Comparison of ENCODE assay signal across 9 cellular contexts in genomic region chr20:31593221-31594001, GRCh38. TPM values are rescaled to one million over a fixed set of nuclear protein-coding genes. Genes with fewer than 3 reads are reported as not detected.
DNase-seq lines count a peak whose midpoint lies in the region; ATAC-seq and TF ChIP-seq lines count a peak whose summit lies in the region.
"Had no signal": no experiment of that assay in that cellular context is flagged by ENCODE, and none has a peak within 500 bp of the region (broad histone marks: within the 10 kb centered on the region; RNA-seq: fewer than 3 reads in every experiment).

No MANE protein-coding gene starts in this region.

- no peaks in the 10 kb centered on the region for H3K36me3 Mint-ChIP-seq in endothelial cell (ENCODE audit: low read depth, unreplicated experiment)
- no peaks in the 10 kb centered on the region for H3K36me3 Mint-ChIP-seq in nephron (ENCODE audit: low read depth)

- no peak overlapping the region for H3K4me3 Mint-ChIP-seq in endothelial cell (ENCODE audit: unreplicated experiment)
- H3K4me3 Mint-ChIP-seq in nephron: no peak overlapping the region

- peak; percentile 100 for DNase-seq in ELR (ENCODE audit: low read depth)
- peak; percentile 79 for DNase-seq in NCI-H146 (lab: John Stamatoyannopoulos, UW)
- DNase-seq in endothelial cell (ENCODE audit: low spot score): no peak
- DNase-seq in Ammon's horn (ENCODE audit: low spot score): no peak
- DNase-seq in COR-L47 (lab: John Stamatoyannopoulos, UW): no peak
- no peak for DNase-seq in NCI-H2227 (lab: John Stamatoyannopoulos, UW; ENCODE audit: unreplicated experiment)
- DNase-seq: stimulated activated CD4-positive, alpha-beta T cell treated with anti-CD3 and anti-CD28 coated beads, Interleukin-4, amount 100 ng/mL, for 24 hours had no signal

- H3K4me1 Mint-ChIP-seq in endothelial cell (ENCODE audit: unreplicated experiment) (peaks cover 22% of the 10 kb centered on the region), nephron (peaks cover 17% of the 10 kb centered on the region)

- H3K9me3 Mint-ChIP-seq in endothelial cell (ENCODE audit: unreplicated experiment): no peaks in the 10 kb centered on the region
- H3K9me3 Mint-ChIP-seq in nephron: no peaks in the 10 kb centered on the region

- H3K27ac Mint-ChIP-seq in endothelial cell (ENCODE audit: unreplicated experiment) (peak overlapping the region; percentile 30), nephron (peak overlapping the region; percentile 37 to 95 (median 86))

- no peak for TF ChIP-seq CTCF in endothelial cell (IDR thresholded peaks at IDR 0.05; ENCODE audit: unreplicated experiment)
- TF ChIP-seq CTCF in nephron (IDR thresholded peaks at IDR 0.05; ENCODE audit: unreplicated experiment in 3 of 3): no peak

- ATAC-seq in HG02885 (IDR thresholded peaks at IDR 0.05; ENCODE audit: poor library complexity, unreplicated experiment): no peak

- H3K27me3 Mint-ChIP-seq in endothelial cell (ENCODE audit: unreplicated experiment) (peaks cover 16% of the 10 kb centered on the region), nephron (ENCODE audit: low read depth) (no peaks in the 10 kb centered on the region)

RNA-seq across cellular contexts. Expression of gene ID1, which starts 11.7 kb away (rescaled TPM):
- 85.2 TPM for total RNA-seq in endothelial cell (ENCODE audit: unreplicated experiment)

RNA-seq across cellular contexts. Expression of gene COX4I2, which starts 44.3 kb away (rescaled TPM):
- total RNA-seq in endothelial cell (ENCODE audit: unreplicated experiment): not detected

Comparison
In these comparisons a context has a peak if more than half of its experiments do, and no peak if none do; other contexts are left out.
1. DNase-seq: peak in ELR (single experiment) and NCI-H146 (single experiment); none in endothelial cell (single experiment), Ammon's horn (single experiment), COR-L47 (single experiment) and NCI-H2227 (single experiment).